ENCODE assay signal across 8 cellular contexts in the genomic region with DNA sequence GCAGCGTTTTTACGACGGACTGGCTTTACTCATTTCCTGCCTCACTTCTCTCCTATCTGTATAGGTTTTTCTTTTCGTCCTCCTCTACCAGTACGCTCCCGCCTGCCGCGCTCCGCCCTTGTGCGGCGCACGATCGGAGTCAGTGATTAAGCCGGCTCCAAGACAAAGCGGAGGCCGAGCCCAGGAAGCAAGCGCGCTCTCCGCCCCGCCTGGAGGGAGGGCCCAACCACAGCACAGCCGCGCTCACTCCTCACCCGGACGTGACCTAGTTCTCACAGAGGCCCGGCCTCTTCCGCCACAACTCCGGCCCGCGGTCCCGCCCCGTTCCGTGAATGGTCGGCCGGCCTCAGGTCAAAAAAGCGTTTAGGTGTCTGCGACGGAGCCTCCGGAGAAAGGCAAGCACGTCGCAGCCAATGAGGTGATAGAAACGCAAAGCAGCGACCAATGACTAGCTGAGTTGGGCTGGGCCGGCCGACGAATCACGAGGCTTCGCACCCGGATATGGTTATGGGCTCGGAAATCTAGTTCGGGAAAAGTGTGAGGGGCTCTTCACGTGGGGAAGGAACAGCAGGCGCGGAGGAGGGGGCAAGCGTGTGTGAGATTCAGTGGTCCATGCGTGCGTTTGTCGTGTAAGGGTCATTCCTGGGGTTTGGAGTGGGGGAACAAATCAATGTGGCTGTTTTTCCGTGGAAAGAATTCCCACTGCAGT. TPM values are rescaled to one million over a fixed set of nuclear protein-coding genes. Genes with fewer than 3 reads are reported as not detected.
A peak's percentile ranks its signal among the peaks of the same experiment; 100 is the strongest.
DNase-seq lines count a peak whose midpoint lies in the region; ATAC-seq and TF ChIP-seq lines count a peak whose summit lies in the region.

A gene with protein sequence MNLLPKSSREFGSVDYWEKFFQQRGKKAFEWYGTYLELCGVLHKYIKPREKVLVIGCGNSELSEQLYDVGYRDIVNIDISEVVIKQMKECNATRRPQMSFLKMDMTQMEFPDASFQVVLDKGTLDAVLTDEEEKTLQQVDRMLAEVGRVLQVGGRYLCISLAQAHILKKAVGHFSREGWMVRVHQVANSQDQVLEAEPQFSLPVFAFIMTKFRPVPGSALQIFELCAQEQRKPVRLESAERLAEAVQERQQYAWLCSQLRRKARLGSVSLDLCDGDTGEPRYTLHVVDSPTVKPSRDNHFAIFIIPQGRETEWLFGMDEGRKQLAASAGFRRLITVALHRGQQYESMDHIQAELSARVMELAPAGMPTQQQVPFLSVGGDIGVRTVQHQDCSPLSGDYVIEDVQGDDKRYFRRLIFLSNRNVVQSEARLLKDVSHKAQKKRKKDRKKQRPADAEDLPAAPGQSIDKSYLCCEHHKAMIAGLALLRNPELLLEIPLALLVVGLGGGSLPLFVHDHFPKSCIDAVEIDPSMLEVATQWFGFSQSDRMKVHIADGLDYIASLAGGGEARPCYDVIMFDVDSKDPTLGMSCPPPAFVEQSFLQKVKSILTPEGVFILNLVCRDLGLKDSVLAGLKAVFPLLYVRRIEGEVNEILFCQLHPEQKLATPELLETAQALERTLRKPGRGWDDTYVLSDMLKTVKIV (plus strand): TSS at position 494 of the 709 bp plus-strand sequence. CDS start 308 bp downstream, outside the sequence.

- peaks cover 10% of the 10 kb centered on the region for H3K4me1 ChIP-seq in thymus (ENCODE audit: control insufficient read depth, insufficient read depth, low read length)

- intact Hi-C loops in head of caudate nucleus (cut with DNase I), result loop anchor here (1.0 kb wide), 1 partner anchor 39 kb away; a partner anchor contains a TSS

- H3K36me3 Mint-ChIP-seq in osteocyte (ENCODE audit: unreplicated experiment), result peaks cover 12% of the 10 kb centered on the region

- no peaks in the 10 kb centered on the region for H3K9me3 ChIP-seq in thymus (ENCODE audit: control insufficient read depth)

- peak within 1 kb of the TSS; percentile 98 for H3K4me3 ChIP-seq in GM12864 (ENCODE audit: low read depth, low read length)
- peak within 1 kb of the TSS; percentile 79 for H3K4me3 ChIP-seq in thymus (ENCODE audit: low read length)

- TF ChIP-seq CTCF in GM12864 (IDR thresholded peaks at IDR 0.05; ENCODE audit: low read depth, low read length, missing control alignments) (no peak), osteocyte (IDR thresholded peaks at IDR 0.05) (no peak)

- H3K27me3 Mint-ChIP-seq in osteocyte (ENCODE audit: unreplicated experiment), result no peaks in the 10 kb centered on the region

- H3K27ac Mint-ChIP-seq in osteocyte (ENCODE audit: unreplicated experiment), result peak within 1 kb of the TSS; percentile 99

- peak within 1 kb of the TSS; percentile 92 for H3K4me3 Mint-ChIP-seq in osteocyte (ENCODE audit: unreplicated experiment)

- under 1% methylated on average over 58 of the region's 58 CpGs for WGBS in thymus

- H3K4me1 Mint-ChIP-seq in osteocyte (ENCODE audit: unreplicated experiment), result peaks cover 28% of the 10 kb centered on the region

- peaks cover 18% of the 10 kb centered on the region for H3K36me3 ChIP-seq in thymus (ENCODE audit: control insufficient read depth, insufficient read depth)

- peak within 1 kb of the TSS; percentile 91 for H3K27ac ChIP-seq in thymus (ENCODE audit: low read depth)

- H3K27me3 ChIP-seq in thymus (ENCODE audit: control insufficient read depth, insufficient read depth), result no peaks in the 10 kb centered on the region

- DNase-seq in GM12864 (ENCODE audit: low read depth) (peak; percentile 95), NCI-H1417 (lab: John Stamatoyannopoulos, UW) (peak; percentile 98 to 100 (median 100)), SW 1271 (lab: John Stamatoyannopoulos, UW) (peak; percentile 94 to 96), head of caudate nucleus (peak; percentile 96 to 100 (median 99)), osteocyte (ENCODE audit: extremely low spot score, unreplicated experiment) (peak; percentile 100)
- peak; percentile 96 for DNase-seq in activated naive CD8-positive, alpha-beta T cell treated with anti-CD3 and anti-CD28 coated beads, Interleukin-2, amount 50 U/mL, for 16 hours (ENCODE audit: low read depth, low spot score)

- H3K9me3 Mint-ChIP-seq in osteocyte (ENCODE audit: unreplicated experiment), result no peaks in the 10 kb centered on the region

- peak; percentile 98 for ATAC-seq in HG02759 (IDR thresholded peaks at IDR 0.05; ENCODE audit: unreplicated experiment)

RNA-seq across cellular contexts. Expression of the gene that starts here (rescaled TPM):
- 22.0 and 30.6 TPM in 2 replicates for total RNA-seq in osteocyte
- 20.0 TPM for polyA plus RNA-seq in thymus

Comparison
In these comparisons a context has a peak if more than half of its experiments do, and no peak if none do; other contexts are left out.
1. Peak in every context shown above with its lines: DNase-seq, ATAC-seq, H3K4me3 ChIP-seq and H3K27ac ChIP-seq.